8 cellular contexts compared by ENCODE assay signal in the genomic region with DNA sequence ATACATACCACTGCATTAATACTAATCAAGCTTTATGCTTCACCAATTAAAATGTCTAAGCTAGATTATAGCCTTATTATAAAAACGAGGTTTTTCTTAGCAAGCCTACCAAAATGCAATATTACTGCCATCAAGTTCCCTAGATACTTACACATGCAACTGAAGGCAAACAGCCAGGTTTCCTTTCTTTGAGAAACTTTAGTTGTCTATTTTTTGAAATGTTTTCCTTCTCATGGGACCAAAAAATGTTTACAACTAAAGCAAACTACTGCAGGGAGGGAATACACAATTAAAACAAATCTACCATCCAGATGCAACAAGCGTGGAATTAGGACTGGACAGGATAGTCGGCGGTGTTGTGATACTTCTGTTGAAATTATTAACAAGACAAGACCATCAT. TPM values are rescaled to one million over a fixed set of nuclear protein-coding genes. Genes with fewer than 3 reads are reported as not detected.
A peak's percentile ranks its signal among the peaks of the same experiment; 100 is the strongest.
DNase-seq lines count a peak whose midpoint lies in the region; ATAC-seq and TF ChIP-seq lines count a peak whose summit lies in the region.

No MANE protein-coding gene starts in this region.

- WGBS in right lobe of liver (ENCODE audit: insufficient coverage, low coverage, low lambda C conversion rate, missing lambda C conversion rate): 24% methylated on average over 4 of the region's 4 CpGs

- in situ Hi-C loops in astrocyte of the spinal cord (cut with HindIII; ENCODE audit: low sequenced_read_pairs): no loop called here

- H3K9me3 Mint-ChIP-seq in activated naive CD4-positive, alpha-beta T cell treated with anti-CD3 and anti-CD28 coated beads for 36 hours: no peaks in the 10 kb centered on the region
- no peaks in the 10 kb centered on the region for H3K9me3 Mint-ChIP-seq in type B pancreatic cell

- no peak for DNase-seq in activated naive CD4-positive, alpha-beta T cell treated with anti-CD3 and anti-CD28 coated beads for 36 hours
- DNase-seq in activated naive CD4-positive, alpha-beta T cell treated with anti-CD3 and anti-CD28 coated beads, Interleukin-2, amount 50 U/mL, for 16 hours: no peak
- no peak for DNase-seq in astrocyte of the spinal cord (ENCODE audit: low read depth, low spot score)
- DNase-seq in right lobe of liver: no peak
- DNase-seq in type B pancreatic cell (ENCODE audit: extremely low spot score, unreplicated experiment): no peak
- DNase-seq in NCI-H1436 treated with DMSO at 0.1 percent for 48 hours (lab: John Stamatoyannopoulos, UW): no peak
- DNase-seq in NCI-H774 (lab: John Stamatoyannopoulos, UW): no peak
- no peak for DNase-seq in SK-N-DZ (ENCODE audit: low spot score)

- peak overlapping the region in 2 of 3 donors; percentile 98 to 100 for H3K27ac ChIP-seq in right lobe of liver

- H3K36me3 ChIP-seq in right lobe of liver: no peaks in the 10 kb centered on the region

- H3K4me3 Mint-ChIP-seq in activated naive CD4-positive, alpha-beta T cell treated with anti-CD3 and anti-CD28 coated beads for 36 hours: peak overlapping the region; percentile 91
- H3K4me3 Mint-ChIP-seq in type B pancreatic cell: peak overlapping the region; percentile 98

- peaks cover 74% of the 10 kb centered on the region for H3K4me1 Mint-ChIP-seq in activated naive CD4-positive, alpha-beta T cell treated with anti-CD3 and anti-CD28 coated beads for 36 hours (ENCODE audit: low read depth)
- peaks cover 37% of the 10 kb centered on the region for H3K4me1 Mint-ChIP-seq in type B pancreatic cell (ENCODE audit: unreplicated experiment)

- no peaks in the 10 kb centered on the region for H3K27me3 Mint-ChIP-seq in activated naive CD4-positive, alpha-beta T cell treated with anti-CD3 and anti-CD28 coated beads for 36 hours (ENCODE audit: low read depth)
- H3K27me3 Mint-ChIP-seq in type B pancreatic cell: no peaks in the 10 kb centered on the region

- H3K36me3 Mint-ChIP-seq in activated naive CD4-positive, alpha-beta T cell treated with anti-CD3 and anti-CD28 coated beads for 36 hours (ENCODE audit: low read depth): peaks cover 26% of the 10 kb centered on the region
- H3K36me3 Mint-ChIP-seq in type B pancreatic cell: peaks cover 16% of the 10 kb centered on the region

- H3K27me3 ChIP-seq in right lobe of liver: no peaks in the 10 kb centered on the region

- CTCF ChIA-PET in activated naive CD4-positive, alpha-beta T cell treated with anti-CD3 and anti-CD28 coated beads for 36 hours (lab: Charles Lee): no interaction called here

- TF ChIP-seq POLR2A in right lobe of liver (IDR thresholded peaks at IDR 0.05): no peak

- no peak for ATAC-seq in right lobe of liver

- TF ChIP-seq CTCF in astrocyte of the spinal cord (IDR thresholded peaks at IDR 0.05; ENCODE audit: low read depth, low read length) (no peak), right lobe of liver (IDR thresholded peaks at IDR 0.05) (no peak), type B pancreatic cell (conservative IDR thresholded peaks at IDR 0.05) (no peak)

- intact Hi-C loops in activated naive CD4-positive, alpha-beta T cell treated with anti-CD3 and anti-CD28 coated beads for 36 hours (cut with micrococcal nuclease): loop anchor here (5.0 to 10.0 kb wide), 8 partner anchors 384 to 1964 kb away; partner anchors contain the start of genes GFI1, HFM1 and TGFBR3
- intact Hi-C loops in right lobe of liver (cut with DNase I): no loop called here

- H3K9me3 ChIP-seq in right lobe of liver: no peaks in the 10 kb centered on the region

- H3K4me3 ChIP-seq in astrocyte of the spinal cord (ENCODE audit: low read depth, low read length) (peak overlapping the region; percentile 92), right lobe of liver (peak overlapping the region in 2 of 3 donors; percentile 81 to 86)

- peak overlapping the region; percentile 96 for H3K27ac Mint-ChIP-seq in activated naive CD4-positive, alpha-beta T cell treated with anti-CD3 and anti-CD28 coated beads for 36 hours
- H3K27ac Mint-ChIP-seq in type B pancreatic cell: peak overlapping the region; percentile 98

- peaks cover 0 to 43% (median 8%) of the 10 kb centered on the region in 4 donors for H3K4me1 ChIP-seq in right lobe of liver

RNA-seq across cellular contexts. Expression of gene ZNF644, which starts 1.3 kb away (rescaled TPM):
- total RNA-seq in activated naive CD4-positive, alpha-beta T cell treated with anti-CD3 and anti-CD28 coated beads for 36 hours: 10 to 100 TPM; 42.4 to 42.8 TPM
- total RNA-seq in right lobe of liver: 10 to 100 TPM; 19.3 to 26.9 (median 19.9) TPM
- total RNA-seq in type B pancreatic cell (ENCODE audit: low replicate concordance): 54.4 and 75.2 TPM in 2 replicates
- polyA plus RNA-seq in SK-N-DZ (2014; cell fraction: cytosol; rRNA removed): 22.2 and 31.9 TPM in 2 replicates
- 14.9 and 23.0 TPM in 2 replicates for polyA plus RNA-seq in SK-N-DZ (2014; cell fraction: nucleus; rRNA removed)
